In genomic region chr9:20622330-20623020, GRCh38 we compare ENCODE assay signal across 8 cellular contexts. TPM values are rescaled to one million over a fixed set of nuclear protein-coding genes. Genes with fewer than 3 reads are reported as not detected.
DNase-seq lines count a peak whose midpoint lies in the region; ATAC-seq and TF ChIP-seq lines count a peak whose summit lies in the region.

MLLT3 (minus strand) TSS chr9:20622499.

- peak; percentile 97 for ATAC-seq in Right ventricle myocardium inferior

- TF ChIP-seq CTCF in ovary (IDR thresholded peaks at IDR 0.05) = peak in 1 of 3 donors; percentile 11

- H3K36me3 ChIP-seq in SK-N-MC (ENCODE audit: insufficient read depth, low read length) (0 out of 2 replicates have a peak, but pooled peaks cover 4% of the 10 kb centered on the region), ovary (no peaks in the 10 kb centered on the region), thymus (ENCODE audit: control insufficient read depth, insufficient read depth) (no peaks in the 10 kb centered on the region)

- H3K9me3 ChIP-seq in SK-N-MC (ENCODE audit: low read depth, low read length) (no peaks in the 10 kb centered on the region), ovary (no peaks in the 10 kb centered on the region), thymus (ENCODE audit: control insufficient read depth) (peaks cover 2% of the 10 kb centered on the region)

- CTCF ChIA-PET in HEK293T (lab: Yijun Ruan, JAX) = interaction anchor here (0.9 to 1.6 kb wide), 3 partner anchors 11 to 216 kb away, joined by 3 to 5 read pairs (median 4); no protein-coding TSS in a partner anchor

- H3K4me1 ChIP-seq in ovary (ENCODE audit: insufficient read depth) = peaks cover 2% of the 10 kb centered on the region
- H3K4me1 ChIP-seq in thymus (ENCODE audit: control insufficient read depth, insufficient read depth, low read length) = peaks cover 6% of the 10 kb centered on the region

- peak within 1 kb of the TSS; percentile 96 for H3K4me3 Mint-ChIP-seq in activated naive CD8-positive, alpha-beta T cell

- H3K36me3 Mint-ChIP-seq in activated naive CD8-positive, alpha-beta T cell = no peaks in the 10 kb centered on the region

- H3K9me3 Mint-ChIP-seq in activated naive CD8-positive, alpha-beta T cell (ENCODE audit: low read depth) = no peaks in the 10 kb centered on the region

- no peaks in the 10 kb centered on the region for H3K27me3 Mint-ChIP-seq in activated naive CD8-positive, alpha-beta T cell

- 0% methylated on average over 41 of the region's 41 CpGs for WGBS in ovary, 3 donors
- under 1% methylated on average over 41 of the region's 41 CpGs for WGBS in thymus

- peak within 1 kb of the TSS; percentile 84 for H3K9ac ChIP-seq in SK-N-MC (ENCODE audit: insufficient read length)

- TF ChIP-seq POLR2A in ovary (IDR thresholded peaks at IDR 0.05) = peak; percentile 35

- no peak for TF ChIP-seq EP300 in ovary (IDR thresholded peaks at IDR 0.05)

- peak within 1 kb of the TSS; percentile 95 for H3K4me3 ChIP-seq in SK-N-MC
- peak within 1 kb of the TSS; percentile 69 for H3K4me3 ChIP-seq in ovary
- peak within 1 kb of the TSS; percentile 86 for H3K4me3 ChIP-seq in thymus (ENCODE audit: low read length)

- peak; percentile 99 for DNase-seq in GM03348 (ENCODE audit: low spot score)
- peak; percentile 96 for DNase-seq in HEK293T (ENCODE audit: extremely low spot score)
- DNase-seq in MV-4-11 (lab: John Stamatoyannopoulos, UW) = peak; percentile 87
- peak; percentile 92 for DNase-seq in SK-N-MC (ENCODE audit: low read depth, low spot score)
- DNase-seq in Right ventricle myocardium inferior (ENCODE audit: missing footprints) = peak; percentile 98
- DNase-seq in ovary = peak; percentile 95 to 97 (median 95)

- POLR2A ChIA-PET in HEK293T (lab: Yijun Ruan, JAX) = interaction anchor here (0.8 to 1.8 kb wide), 8 partner anchors 11 to 265 kb away, joined by 3 to 12 read pairs (median 4); partner anchors contain the start of gene FOCAD

- H3K4me1 Mint-ChIP-seq in activated naive CD8-positive, alpha-beta T cell (ENCODE audit: low read depth) = peaks cover 47% of the 10 kb centered on the region

- peak within 1 kb of the TSS; percentile 97 for H3K27ac Mint-ChIP-seq in activated naive CD8-positive, alpha-beta T cell

- H3K27ac ChIP-seq in SK-N-MC (peak within 1 kb of the TSS; percentile 95), ovary (peak within 1 kb of the TSS; percentile 23 to 79), thymus (ENCODE audit: low read depth) (peak within 1 kb of the TSS; percentile 87)

- intact Hi-C loops in Right ventricle myocardium inferior (cut with DNase I) (loop anchor here (2.0 to 10.0 kb wide), 7 partner anchors 70 to 695 kb away; no protein-coding TSS in a partner anchor), ovary (cut with DNase I) (loop anchor here (5.0 to 10.0 kb wide), 10 partner anchors 60 to 698 kb away; partner anchors contain the start of gene FOCAD (in 2 of the 4))

- H3K27me3 ChIP-seq in ovary (no peaks in the 10 kb centered on the region), thymus (ENCODE audit: control insufficient read depth, insufficient read depth) (no peaks in the 10 kb centered on the region)

TF ChIP-seq in HEK293T, 16 proteins besides CTCF, POLR2A, EP300 and RAD21:
- TF ChIP-seq FOXA1 (IDR thresholded peaks at IDR 0.05) = no peak
- no peak for TF ChIP-seq HDGF (IDR thresholded peaks at IDR 0.05; ENCODE audit: borderline replicate concordance)
- TF ChIP-seq PKNOX1 (IDR thresholded peaks at IDR 0.05) = peak; percentile 44

RNA-seq across cellular contexts. Expression of gene MLLT3, which starts in this region (rescaled TPM):
- total RNA-seq in Right ventricle myocardium inferior = 14.6 TPM
- total RNA-seq in ovary = 10 to 100 TPM in 6 of 7 donors, 1 to 10 TPM in 1; 8.7 to 15.4 (median 13.8) TPM
- 10 to 100 TPM; 10.5 to 14.3 TPM for polyA plus RNA-seq in ovary
- polyA plus RNA-seq in thymus = 21.8 TPM

Comparison
In these comparisons a context has a peak if more than half of its experiments do, and no peak if none do; other contexts are left out.
1. Peak in every context shown above with its lines: DNase-seq, ATAC-seq, H3K4me3 ChIP-seq and H3K27ac ChIP-seq.